ENCODE assay signal across 19 cellular contexts in genomic region chr3:116165190-116165589, GRCh38.
DNase-seq lines count a peak whose midpoint lies in the region; ATAC-seq and TF ChIP-seq lines count a peak whose summit lies in the region.
"Had no signal": no experiment of that assay in that cellular context is flagged by ENCODE, and none has a peak within 500 bp of the region (broad histone marks: within the 10 kb centered on the region; RNA-seq: fewer than 3 reads in every experiment).

No MANE protein-coding gene starts in this region.

- in situ Hi-C loops in G401 (cut with HindIII; ENCODE audit: low sequenced_read_pairs), result no loop called here

- H3K36me3 ChIP-seq in ectodermal cell (ENCODE audit: control insufficient read depth, insufficient read depth, low read length), result no peaks in the 10 kb centered on the region
- H3K36me3 ChIP-seq: BLaER1 had no signal

- H3K9me3 Mint-ChIP-seq in effector memory CD8-positive, alpha-beta T cell, result peaks cover 0 to 4% of the 10 kb centered on the region in 2 donors
- H3K9me3 Mint-ChIP-seq: CD4-positive, alpha-beta memory T cell; H9; IgD-negative memory B cell had no signal

- intact Hi-C loops in lower leg skin (cut with DNase I; ENCODE audit: low total_unique reads), result no loop called here

- H3K4me1 ChIP-seq in ectodermal cell (ENCODE audit: control insufficient read depth, insufficient read depth, low read length), result peaks cover 11% of the 10 kb centered on the region
- H3K4me1 ChIP-seq: A549, BLaER1 had no signal

- H3K36me3 Mint-ChIP-seq in effector memory CD8-positive, alpha-beta T cell (ENCODE audit: insufficient read depth), result no peaks in the 10 kb centered on the region
- H3K36me3 Mint-ChIP-seq: CD4-positive, alpha-beta memory T cell; IgD-negative memory B cell had no signal

- no peak overlapping the region for H3K27ac Mint-ChIP-seq in effector memory CD8-positive, alpha-beta T cell
- H3K27ac Mint-ChIP-seq: H9, IgD-negative memory B cell had no signal

- H3K4me3 Mint-ChIP-seq in effector memory CD8-positive, alpha-beta T cell, result no peak overlapping the region
- H3K4me3 Mint-ChIP-seq: CD4-positive, alpha-beta memory T cell; H9; IgD-negative memory B cell had no signal

- H3K27ac ChIP-seq in ectodermal cell (ENCODE audit: insufficient read depth, low read depth, low read length, poor library complexity, severe bottlenecking), result peak overlapping the region; percentile 57
- H3K27ac ChIP-seq: A549, BLaER1 had no signal

- no peak overlapping the region for H3K4me3 ChIP-seq in ectodermal cell (ENCODE audit: insufficient read depth, low read depth, low read length)
- no peak overlapping the region for H3K4me3 ChIP-seq in lower leg skin (ENCODE audit: low read depth, poor library complexity, severe bottlenecking)
- H3K4me3 ChIP-seq: A549, BLaER1 had no signal

- no peaks in the 10 kb centered on the region for H3K4me1 Mint-ChIP-seq in effector memory CD8-positive, alpha-beta T cell (ENCODE audit: low read depth in 2 of 2)
- H3K4me1 Mint-ChIP-seq: CD4-positive, alpha-beta memory T cell had no signal

- no peaks in the 10 kb centered on the region for H3K27me3 Mint-ChIP-seq in effector memory CD8-positive, alpha-beta T cell
- H3K27me3 Mint-ChIP-seq: CD4-positive, alpha-beta memory T cell; IgD-negative memory B cell had no signal

- H3K9me3 ChIP-seq in ectodermal cell (ENCODE audit: control insufficient read depth, low read length), result no peaks in the 10 kb centered on the region
- H3K9me3 ChIP-seq: A549, BLaER1 had no signal

- TF ChIP-seq CTCF in lower leg skin (IDR thresholded peaks at IDR 0.05), result no peak

- no peak for TF ChIP-seq POLR2A in lower leg skin (IDR thresholded peaks at IDR 0.05)

- no peak for ATAC-seq in effector memory CD8-positive, alpha-beta T cell (replicated peaks)
- ATAC-seq: A549 had no signal

- DNase-seq in G401 (ENCODE audit: low spot score) (peak; percentile 30), NCI-H1417 treated with DMSO at 0.1 percent for 48 hours (lab: John Stamatoyannopoulos, UW) (peak; percentile 69), NCI-H748 treated with DMSO at 0.1 percent for 48 hours (lab: John Stamatoyannopoulos, UW) (peak; percentile 51), cerebellar nuclear complex (lab: John Stamatoyannopoulos, UW) (no peak), lower leg skin (ENCODE audit: low spot score in 2 of 2) (no peak)
- DNase-seq in effector memory CD8-positive, alpha-beta T cell, result no peak
- no peak for DNase-seq in effector CD4-positive, alpha-beta T cell
- DNase-seq: Calu3; CD4-positive, alpha-beta memory T cell; H9; Karpas-422; NCI-H1436 treated with DMSO at 0.1 percent for 48 hours; NCI-H526 treated with DMSO at 0.1 percent for 48 hours; OCI-M1; SHP77 treated with DMSO at 0.1 percent for 48 hours had no signal

- 82 to 88% methylated on average over 1 of the region's 2 CpGs for WGBS in ectodermal cell, 2 experiments
- 89 to 93% methylated on average over 2 of the region's 2 CpGs for WGBS in lower leg skin, 2 donors

- no peaks in the 10 kb centered on the region for H3K27me3 ChIP-seq in ectodermal cell (ENCODE audit: control insufficient read depth, insufficient read depth, low read length, poor library complexity, severe bottlenecking)
- H3K27me3 ChIP-seq: BLaER1 had no signal

Comparison
In these comparisons a context has a peak if more than half of its experiments do, and no peak if none do; other contexts are left out.
1. DNase-seq: peak in G401 (single experiment), NCI-H1417 treated with DMSO at 0.1 percent for 48 hours (single experiment) and NCI-H748 treated with DMSO at 0.1 percent for 48 hours (single experiment); none in cerebellar nuclear complex (0 of 2), lower leg skin (0 of 2), effector memory CD8-positive, alpha-beta T cell (0 of 3) and effector CD4-positive, alpha-beta T cell (single experiment).